13 cellular contexts compared by ENCODE assay signal in genomic region chr12:77344651-77345050, GRCh38.
DNase-seq lines count a peak whose midpoint lies in the region; TF ChIP-seq lines count a peak whose summit lies in the region.
"Had no signal": no experiment of that assay in that cellular context is flagged by ENCODE, and none has a peak within 500 bp of the region (broad histone marks: within the 10 kb centered on the region; RNA-seq: fewer than 3 reads in every experiment).

No MANE protein-coding gene starts in this region.

- CTCF ChIA-PET in SK-N-SH (lab: Yijun Ruan, JAX) = no interaction called here

- no peak overlapping the region for H2BK12ac ChIP-seq in mesenchymal stem cell (ENCODE audit: low read length in 2 of 2)

- H3K4me2 ChIP-seq in SK-N-SH (peak overlapping the region; percentile 61), mesenchymal stem cell (ENCODE audit: low read length, poor library complexity, severe bottlenecking) (no peak overlapping the region)
- H3K4me2 ChIP-seq: A549 had no signal

- H4K91ac ChIP-seq in mesenchymal stem cell (ENCODE audit: low read length) = no peak overlapping the region

- H3K27ac ChIP-seq in SK-N-SH (ENCODE audit: low read depth in 2 of 2, low read length in 1 of 2) (peak overlapping the region; percentile 43 to 63; a peak in 3 of 4 replicates), VCaP (peak overlapping the region; percentile 66), mesenchymal stem cell (ENCODE audit: low read length, poor library complexity, severe bottlenecking) (no peak overlapping the region), subcutaneous abdominal adipose tissue (ENCODE audit: low read depth, low read length) (peak overlapping the region; percentile 7)
- H3K27ac ChIP-seq: A549 had no signal

- no peak for TF ChIP-seq RAD21 in SK-N-SH (IDR thresholded peaks at IDR 0.05; ENCODE audit: low read length)

- no peak overlapping the region for H3K18ac ChIP-seq in mesenchymal stem cell (ENCODE audit: low read depth in 1 of 2, low read length in 2 of 2)

- no peak overlapping the region for H3K14ac ChIP-seq in mesenchymal stem cell (ENCODE audit: low read length in 2 of 2)

- H3K4me3 ChIP-seq in SK-N-SH (ENCODE audit: low read depth in 2 of 2, low read length in 1 of 2) (no peak overlapping the region), mesenchymal stem cell (ENCODE audit: insufficient read depth in 1 of 2, low read depth in 1 of 2, low read length in 2 of 2) (no peak overlapping the region), subcutaneous abdominal adipose tissue (ENCODE audit: low read depth in 1 of 5, low read length in 5 of 5) (no peak overlapping the region)
- H3K4me3 ChIP-seq: A549, GM12878 had no signal

- no peaks in the 10 kb centered on the region for H3K79me1 ChIP-seq in mesenchymal stem cell (replicated peaks; ENCODE audit: low read length, poor library complexity, severe bottlenecking)

- no peak overlapping the region for H3K9ac ChIP-seq in SK-N-SH
- peak overlapping the region; percentile 40 for H3K9ac ChIP-seq in mesenchymal stem cell (ENCODE audit: low read length)
- no peak overlapping the region for H3K9ac ChIP-seq in subcutaneous abdominal adipose tissue (ENCODE audit: low read length in 5 of 5)

- no peak for TF ChIP-seq CTCF in SK-N-SH (IDR thresholded peaks at IDR 0.05)
- no peak for TF ChIP-seq CTCF in VCaP (conservative IDR thresholded peaks at IDR 0.05)

- peaks cover 11% of the 10 kb centered on the region for H3F3A ChIP-seq in SK-N-SH (replicated peaks; ENCODE audit: insufficient read depth)

- WGBS in SK-N-SH (ENCODE audit: low lambda C conversion rate) = 19% methylated on average over 1 of the region's 1 CpG
- WGBS in mesenchymal stem cell = no CpG with 5 or more reads among the region's 1 CpG

- POLR2A ChIA-PET in SK-N-SH (lab: Yijun Ruan, JAX) = no interaction called here

- H3K9me3 ChIP-seq in SK-N-SH = no peaks in the 10 kb centered on the region
- no peaks in the 10 kb centered on the region for H3K9me3 ChIP-seq in mesenchymal stem cell (ENCODE audit: control insufficient read depth, low read length)
- H3K9me3 ChIP-seq in subcutaneous abdominal adipose tissue (ENCODE audit: control insufficient read depth in 5 of 5, low read length in 5 of 5) = no peaks in the 10 kb centered on the region
- H3K9me3 ChIP-seq: A549, BE2C had no signal

- TF ChIP-seq EP300 in SK-N-SH (IDR thresholded peaks at IDR 0.05; ENCODE audit: borderline replicate concordance in 1 of 2, low read depth in 1 of 2, low read length in 1 of 2) = peak in 1 of 2 experiments; percentile 28; a peak in 1 of 4 replicates

- no peak overlapping the region for H2AFZ ChIP-seq in SK-N-SH (ENCODE audit: low read depth)
- H2AFZ ChIP-seq in mesenchymal stem cell (ENCODE audit: low read depth, low read length) = no peak overlapping the region

- peaks cover 17% of the 10 kb centered on the region for H3K79me2 ChIP-seq in SK-N-SH (ENCODE audit: insufficient read depth)

- no peak overlapping the region for H3K23ac ChIP-seq in mesenchymal stem cell (ENCODE audit: low read length in 2 of 2)

- H3K27me3 ChIP-seq in SK-N-SH (ENCODE audit: insufficient read depth) (no peaks in the 10 kb centered on the region), mesenchymal stem cell (ENCODE audit: control insufficient read depth in 1 of 2, insufficient read depth in 1 of 2, low read length in 2 of 2) (no peaks in the 10 kb centered on the region), subcutaneous abdominal adipose tissue (ENCODE audit: control insufficient read depth in 5 of 5, insufficient read depth in 4 of 5, low read length in 5 of 5) (no peaks in the 10 kb centered on the region)
- H3K27me3 ChIP-seq: BE2C had no signal

- H3K4ac ChIP-seq in mesenchymal stem cell (ENCODE audit: low read depth in 1 of 2, low read length in 2 of 2) = no peak overlapping the region

- no peaks in the 10 kb centered on the region for H3K9me2 ChIP-seq in SK-N-SH

- no peak overlapping the region for H2BK120ac ChIP-seq in mesenchymal stem cell (ENCODE audit: low read depth, low read length)

- peaks cover 2 to 35% of the 10 kb centered on the region in 2 experiments for H3K4me1 ChIP-seq in SK-N-SH (ENCODE audit: control insufficient read depth in 1 of 2, insufficient read depth in 2 of 2, low read depth in 1 of 2, low read length in 1 of 2)
- peaks cover under 1% of the 10 kb centered on the region for H3K4me1 ChIP-seq in mesenchymal stem cell (ENCODE audit: control insufficient read depth, insufficient read depth, low read depth, low read length)
- peaks cover 0 to 37% (median 20%) of the 10 kb centered on the region in 5 donors for H3K4me1 ChIP-seq in subcutaneous abdominal adipose tissue (ENCODE audit: control insufficient read depth in 5 of 5, insufficient read depth in 5 of 5, low read length in 5 of 5)
- H3K4me1 ChIP-seq: A549, BE2C had no signal

- DNase-seq in SK-N-SH (no peak), mesenchymal stem cell (no peak), glomerular visceral epithelial cell (ENCODE audit: extremely low spot score) (no peak), islet precursor cell (no peak)
- DNase-seq: BE2C; CD4-positive, alpha-beta memory T cell; DMS79; HCEC 1CT; HFFc6 had no signal

- H3K36me3 ChIP-seq in SK-N-SH (replicated peaks in 1 of 2; ENCODE audit: control insufficient read depth in 1 of 2, insufficient read depth in 2 of 2, low read length in 1 of 2) (no peaks in the 10 kb centered on the region), mesenchymal stem cell (ENCODE audit: control insufficient read depth in 1 of 2, insufficient read depth in 2 of 2, low read depth in 1 of 2, low read length in 2 of 2) (no peaks in the 10 kb centered on the region), subcutaneous abdominal adipose tissue (ENCODE audit: control insufficient read depth in 5 of 5, insufficient read depth in 5 of 5, low read length in 5 of 5) (no peaks in the 10 kb centered on the region)
- H3K36me3 ChIP-seq: BE2C had no signal

- H2AK5ac ChIP-seq in mesenchymal stem cell (ENCODE audit: low read length, severe bottlenecking) = no peak overlapping the region

- no peak overlapping the region for H2BK5ac ChIP-seq in mesenchymal stem cell (ENCODE audit: low read depth, low read length, poor library complexity, severe bottlenecking)

- no peak overlapping the region for H4K8ac ChIP-seq in mesenchymal stem cell (ENCODE audit: low read length)

- no peak overlapping the region for H2BK15ac ChIP-seq in mesenchymal stem cell (ENCODE audit: low read depth, poor library complexity, severe bottlenecking)

- no peaks in the 10 kb centered on the region for H4K20me1 ChIP-seq in SK-N-SH (ENCODE audit: insufficient read depth)

TF ChIP-seq in SK-N-SH, 30 proteins besides CTCF, POLR2A, EP300 and RAD21:
- TF ChIP-seq TCF12 (IDR thresholded peaks at IDR 0.05) (peak; percentile 37; the same call in 1 of the 2 replicates), GATA2 (CRISPR knock-in tag; IDR thresholded peaks at IDR 0.05) (no peak), PBX3 (IDR thresholded peaks at IDR 0.05) (peak; percentile 31; the same call in 1 of the 2 replicates)
- TF ChIP-seq, protein P1, sequence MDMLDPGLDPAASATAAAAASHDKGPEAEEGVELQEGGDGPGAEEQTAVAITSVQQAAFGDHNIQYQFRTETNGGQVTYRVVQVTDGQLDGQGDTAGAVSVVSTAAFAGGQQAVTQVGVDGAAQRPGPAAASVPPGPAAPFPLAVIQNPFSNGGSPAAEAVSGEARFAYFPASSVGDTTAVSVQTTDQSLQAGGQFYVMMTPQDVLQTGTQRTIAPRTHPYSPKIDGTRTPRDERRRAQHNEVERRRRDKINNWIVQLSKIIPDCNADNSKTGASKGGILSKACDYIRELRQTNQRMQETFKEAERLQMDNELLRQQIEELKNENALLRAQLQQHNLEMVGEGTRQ (IDR thresholded peaks at IDR 0.05; ENCODE audit: borderline replicate concordance, low read depth, low read length) = no peak
